Comparison of ENCODE assay signal across 34 cellular contexts in genomic region chr5:174008922-174009321, GRCh38. TPM values are rescaled to one million over a fixed set of nuclear protein-coding genes. Genes with fewer than 3 reads are reported as not detected.
"Had no signal": no experiment of that assay in that cellular context is flagged by ENCODE, and none has a peak within 500 bp of the region (broad histone marks: within the 10 kb centered on the region; RNA-seq: fewer than 3 reads in every experiment).

No MANE protein-coding gene starts in this region.

- H2AFZ ChIP-seq: PC-9 had no signal

- H3K4me2 ChIP-seq: PC-9, SK-N-SH had no signal

- H3K4me3 ChIP-seq: MG63, PC-9, SJCRH30 had no signal

- H3K27me3 ChIP-seq: SJCRH30 had no signal

- H3K36me3 ChIP-seq: MG63, SJCRH30 had no signal

- ATAC-seq: Panc1, Right ventricle myocardium inferior had no signal

- H3K9ac ChIP-seq: SK-N-SH had no signal

- FAIRE-seq: RCC 7860 had no signal

- H3K27ac ChIP-seq: PC-9, RWPE1, SJCRH30 had no signal

- H3K9me3 ChIP-seq: MG63, SK-N-SH had no signal

- DNase-seq: Kasumi-1, MG63, NCI-H1048, NCI-H1092 treated with DMSO at 0.1 percent for 48 hours, NCI-H1105 treated with DMSO at 0.1 percent for 48 hours, NCI-H1417 treated with DMSO at 0.1 percent for 48 hours, NCI-H1436 treated with DMSO at 0.1 percent for 48 hours, NCI-H1694 treated with DMSO at 0.1 percent for 48 hours, NCI-H187 treated with DMSO at 0.1 percent for 48 hours, NCI-H2029, NCI-H2081, NCI-H2171 treated with DMSO at 0.1 percent for 48 hours, NCI-H2227 treated with DMSO at 0.1 percent for 48 hours, NCI-H345, NCI-H446, NCI-H510A treated with DMSO at 0.1 percent for 48 hours, NCI-H524 treated with DMSO at 0.1 percent for 48 hours, NCI-H526 treated with DMSO at 0.1 percent for 48 hours, NCI-H774, PC-9, SHP77, SIG-M5, SJCRH30, SK-N-SH, SW 1271, T-helper 1 cell had no signal

- H3K4me1 ChIP-seq: SJCRH30 had no signal

RNA-seq across cellular contexts. Expression of gene C5orf47, which starts 20.0 kb away (rescaled TPM):
- total RNA-seq: M059J, NCI-H460, OCI-LY7, PC-9, RPMI7951, SJCRH30 had no signal
- polyA plus RNA-seq: SK-N-SH had no signal

RNA-seq across cellular contexts. Expression of gene NSG2, which starts 36.6 kb away (rescaled TPM):
- total RNA-seq: M059J, OCI-LY7, PC-9, RPMI7951, SJCRH30 had no signal
